In genomic region chr1:235502601-235503332, GRCh38 we compare ENCODE assay signal across 8 cellular contexts. TPM values are rescaled to one million over a fixed set of nuclear protein-coding genes. Genes with fewer than 3 reads are reported as not detected.
A peak's percentile ranks its signal among the peaks of the same experiment; 100 is the strongest.
DNase-seq lines count a peak whose midpoint lies in the region; ATAC-seq and TF ChIP-seq lines count a peak whose summit lies in the region.

No MANE protein-coding gene starts in this region.

- H3K9me3 ChIP-seq in fibroblast of lung (ENCODE audit: control insufficient read depth, insufficient read depth, low read depth, low read length): no peaks in the 10 kb centered on the region

- H3K9ac ChIP-seq in fibroblast of lung (ENCODE audit: insufficient read depth, low read length): peak overlapping the region; percentile 21

- peak overlapping the region; percentile 92 for H3K4me3 Mint-ChIP-seq in activated T-cell treated with anti-CD3 and anti-CD28 coated beads, Interleukin-2, amount 50 U/mL, for 4 hours
- H3K4me3 Mint-ChIP-seq in progenitor cell of endocrine pancreas (ENCODE audit: low read depth): peak overlapping the region; percentile 96

- H2AFZ ChIP-seq in fibroblast of lung (ENCODE audit: low read length): peak overlapping the region; percentile 82

- H3K9me3 Mint-ChIP-seq in activated T-cell treated with anti-CD3 and anti-CD28 coated beads, Interleukin-2, amount 50 U/mL, for 4 hours: no peaks in the 10 kb centered on the region
- H3K9me3 Mint-ChIP-seq in progenitor cell of endocrine pancreas (ENCODE audit: low read depth): no peaks in the 10 kb centered on the region

- H3K27ac Mint-ChIP-seq in progenitor cell of endocrine pancreas: peak overlapping the region; percentile 99

- no peak for DNase-seq in activated T-cell treated with anti-CD3 and anti-CD28 coated beads, Interleukin-2, amount 50 U/mL, for 4 hours
- no peak for DNase-seq in activated T-cell treated with anti-CD3 and anti-CD28 coated beads, Interleukin-2, amount 50 U/mL, for 1 hour
- peak; percentile 49 for DNase-seq in SW480 (ENCODE audit: low spot score)
- peak; percentile 51 to 58 for DNase-seq in fibroblast of lung (ENCODE audit: low read depth in 2 of 2)
- DNase-seq in progenitor cell of endocrine pancreas (ENCODE audit: low spot score, unreplicated experiment): no peak
- DNase-seq in superior temporal gyrus (ENCODE audit: extremely low spot score): no peak

- H3K27me3 Mint-ChIP-seq in activated T-cell treated with anti-CD3 and anti-CD28 coated beads, Interleukin-2, amount 50 U/mL, for 4 hours (ENCODE audit: low read depth): no peaks in the 10 kb centered on the region
- no peaks in the 10 kb centered on the region for H3K27me3 Mint-ChIP-seq in progenitor cell of endocrine pancreas

- H3K4me1 ChIP-seq in fibroblast of lung (ENCODE audit: control insufficient read depth, extremely low read depth, insufficient read depth, low read length): peaks cover 2% of the 10 kb centered on the region

- TF ChIP-seq CTCF in fibroblast of lung (conservative IDR thresholded peaks at IDR 0.05 in 1 of 2, IDR thresholded peaks at IDR 0.05 in 1 of 2; ENCODE audit: low read depth in 1 of 2, low read length in 2 of 2): no peak
- no peak for TF ChIP-seq CTCF in progenitor cell of endocrine pancreas (IDR thresholded peaks at IDR 0.05; ENCODE audit: unreplicated experiment)

- H3K4me2 ChIP-seq in fibroblast of lung (ENCODE audit: extremely low read depth, insufficient read depth, low read length): peak overlapping the region; percentile 90

- no peak for ATAC-seq in activated T-cell treated with anti-CD3 and anti-CD28 coated beads, Interleukin-2, amount 50 U/mL, for 4 hours
- no peak for ATAC-seq in GM19328 (IDR thresholded peaks at IDR 0.05; ENCODE audit: unreplicated experiment)
- no peak for ATAC-seq in HG03571 (IDR thresholded peaks at IDR 0.05; ENCODE audit: unreplicated experiment)

- no peaks in the 10 kb centered on the region for H4K20me1 ChIP-seq in fibroblast of lung (ENCODE audit: control insufficient read depth, extremely low read depth, insufficient read depth, low read length)

- H3K36me3 Mint-ChIP-seq in activated T-cell treated with anti-CD3 and anti-CD28 coated beads, Interleukin-2, amount 50 U/mL, for 4 hours (ENCODE audit: insufficient read depth): no peaks in the 10 kb centered on the region
- no peaks in the 10 kb centered on the region for H3K36me3 Mint-ChIP-seq in progenitor cell of endocrine pancreas (ENCODE audit: insufficient read depth)

- H3K4me1 Mint-ChIP-seq in activated T-cell treated with anti-CD3 and anti-CD28 coated beads, Interleukin-2, amount 50 U/mL, for 4 hours (ENCODE audit: low read depth): peaks cover 20% of the 10 kb centered on the region
- H3K4me1 Mint-ChIP-seq in progenitor cell of endocrine pancreas (ENCODE audit: low read depth): peaks cover 11% of the 10 kb centered on the region

- peak overlapping the region; percentile 70 to 88 (median 82) for H3K4me3 ChIP-seq in fibroblast of lung (replicated peaks in 1 of 4; ENCODE audit: control extremely low read depth in 1 of 4, insufficient read depth in 1 of 4, low read depth in 3 of 4, low read length in 4 of 4)

- peak overlapping the region; percentile 84 for H3K27ac ChIP-seq in fibroblast of lung (ENCODE audit: insufficient read depth, low read length)

- peaks cover 34% of the 10 kb centered on the region for H3K79me2 ChIP-seq in fibroblast of lung (ENCODE audit: control insufficient read depth, insufficient read depth, low read length)

- H3K36me3 ChIP-seq in fibroblast of lung (ENCODE audit: control insufficient read depth, insufficient read depth, low read length): no peaks in the 10 kb centered on the region

- H3K27me3 ChIP-seq in fibroblast of lung (ENCODE audit: control insufficient read depth, insufficient read depth, low read length): no peaks in the 10 kb centered on the region

RNA-seq across cellular contexts. Expression of gene B3GALNT2, which starts 1.5 kb away (rescaled TPM):
- total RNA-seq in activated T-cell treated with anti-CD3 and anti-CD28 coated beads, Interleukin-2, amount 50 U/mL, for 4 hours: 10 to 100 TPM in 2 of 3 donors, 1 to 10 TPM in 1; 9.3 to 11.9 (median 10.2) TPM
- total RNA-seq in fibroblast of lung: 47.0 and 51.4 TPM in 2 replicates
- polyA plus RNA-seq in fibroblast of lung: 16.3 and 23.1 TPM in 2 replicates
- 8.0 and 10.4 TPM in 2 replicates for polyA plus RNA-seq in fibroblast of lung (2012)
- polyA minus RNA-seq in fibroblast of lung (ENCODE audit: low replicate concordance): 6.0 and 7.8 TPM in 2 replicates
- total RNA-seq in progenitor cell of endocrine pancreas: 47.7 and 49.6 TPM in 2 replicates

Comparison
In these comparisons a context has a peak if more than half of its experiments do, and no peak if none do; other contexts are left out.
1. DNase-seq: peak in SW480 (single experiment) and fibroblast of lung (2 of 2); none in activated T-cell treated with anti-CD3 and anti-CD28 coated beads, Interleukin-2, amount 50 U/mL, for 4 hours (single experiment), activated T-cell treated with anti-CD3 and anti-CD28 coated beads, Interleukin-2, amount 50 U/mL, for 1 hour (single experiment), progenitor cell of endocrine pancreas (single experiment) and superior temporal gyrus (single experiment).